Comparison of ENCODE assay signal across 15 cellular contexts in the genomic region with DNA sequence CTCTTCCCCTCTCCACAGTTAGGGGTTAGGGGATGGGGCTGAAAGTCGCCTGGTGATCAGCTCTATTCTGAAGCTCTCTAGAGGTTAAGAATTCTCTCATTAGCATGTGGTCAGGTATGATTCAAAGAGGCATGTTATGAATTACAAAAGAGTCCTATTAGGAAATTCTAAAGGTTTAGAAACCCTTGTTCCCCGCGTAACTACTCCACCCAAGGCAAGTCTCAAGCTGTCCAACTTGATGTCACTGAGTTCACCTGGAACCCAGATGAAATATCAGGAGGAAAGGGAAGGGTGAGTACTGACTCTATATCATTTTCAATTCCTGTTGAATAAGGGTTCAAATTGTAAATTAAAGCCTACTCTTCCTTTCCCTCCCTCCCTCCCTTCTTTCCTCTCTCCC. TPM values are rescaled to one million over a fixed set of nuclear protein-coding genes. Genes with fewer than 3 reads are reported as not detected.
A peak's percentile ranks its signal among the peaks of the same experiment; 100 is the strongest.
DNase-seq lines count a peak whose midpoint lies in the region; ATAC-seq and TF ChIP-seq lines count a peak whose summit lies in the region.
"Had no signal": no experiment of that assay in that cellular context is flagged by ENCODE, and none has a peak within 500 bp of the region (broad histone marks: within the 10 kb centered on the region; RNA-seq: fewer than 3 reads in every experiment).

No MANE protein-coding gene starts in this region.

- DNase-seq in NOMO-1 (lab: John Stamatoyannopoulos, UW; ENCODE audit: unreplicated experiment in 2 of 2) (peak; percentile 13 to 40), NOMO-1 treated with dmso at 0.1 percent for 144 hours (lab: John Stamatoyannopoulos, UW; ENCODE audit: unreplicated experiment) (no peak), amniotic epithelial cell (ENCODE audit: low read depth) (peak; percentile 18), esophagus squamous epithelium (lab: John Stamatoyannopoulos, UW) (no peak), upper lobe of right lung (no peak), NCI-H524 (lab: John Stamatoyannopoulos, UW) (no peak), NCI-H1436 treated with DMSO at 0.1 percent for 48 hours (lab: John Stamatoyannopoulos, UW) (no peak)
- DNase-seq: GF-D8, MM.1S, NCI-H1105, NCI-H2029 treated with DMSO at 0.1 percent for 48 hours, NCI-H2171 treated with DMSO at 0.1 percent for 48 hours, NCI-H526 had no signal

- TF ChIP-seq CTCF in esophagus squamous epithelium (IDR thresholded peaks at IDR 0.05) (no peak), upper lobe of right lung (IDR thresholded peaks at IDR 0.05) (no peak)

- no peak for TF ChIP-seq POLR2A in esophagus squamous epithelium (IDR thresholded peaks at IDR 0.05)

- intact Hi-C loops in esophagus squamous epithelium (cut with DNase I) (no loop called here), upper lobe of right lung (cut with DNase I) (no loop called here)

- H3K4me1 ChIP-seq in esophagus squamous epithelium (peaks cover 0 to 59% (median 12%) of the 10 kb centered on the region in 3 donors), upper lobe of right lung (no peaks in the 10 kb centered on the region)

- H3K36me3 ChIP-seq in esophagus squamous epithelium (no peaks in the 10 kb centered on the region), upper lobe of right lung (no peaks in the 10 kb centered on the region)

- H3K27me3 ChIP-seq in esophagus squamous epithelium (no peaks in the 10 kb centered on the region), upper lobe of right lung (no peaks in the 10 kb centered on the region)

- H3K9me3 ChIP-seq in esophagus squamous epithelium: no peaks in the 10 kb centered on the region
- no peaks in the 10 kb centered on the region for H3K9me3 ChIP-seq in upper lobe of right lung

- H3K27ac ChIP-seq in esophagus squamous epithelium (peak overlapping the region; percentile 23 to 86 (median 72)), upper lobe of right lung (no peak overlapping the region)

- ATAC-seq in upper lobe of right lung (peak; percentile 74), HG02642 (IDR thresholded peaks at IDR 0.05; ENCODE audit: poor library complexity, unreplicated experiment) (no peak)
- ATAC-seq: SK-N-SH treated with all-trans-retinoic acid at 6 μM for 48 hours had no signal

- 19 to 71% methylated on average over 2 to 3 of the region's 3 CpGs for WGBS in esophagus squamous epithelium, 2 donors

- no peak overlapping the region for H3K4me3 ChIP-seq in esophagus squamous epithelium
- H3K4me3 ChIP-seq in upper lobe of right lung: no peak overlapping the region

RNA-seq across cellular contexts. Expression of gene RNF145, which starts 18.1 kb away (rescaled TPM):
- 10 to 100 TPM; 49.7 to 82.3 (median 72.3) TPM for total RNA-seq in esophagus squamous epithelium
- total RNA-seq in upper lobe of right lung: 220 TPM

RNA-seq across cellular contexts. Expression of gene UBLCP1, which starts 35.6 kb away (rescaled TPM):
- total RNA-seq in esophagus squamous epithelium (10 to 100 TPM; 19.0 to 34.9 (median 24.6) TPM), upper lobe of right lung (25.0 TPM)

Comparison
In these comparisons a context has a peak if more than half of its experiments do, and no peak if none do; other contexts are left out.
1. DNase-seq: peak in NOMO-1 (2 of 2) and amniotic epithelial cell (single experiment); none in NOMO-1 treated with dmso at 0.1 percent for 144 hours (single experiment), esophagus squamous epithelium (single experiment), upper lobe of right lung (single experiment), NCI-H524 (0 of 2) and NCI-H1436 treated with DMSO at 0.1 percent for 48 hours (single experiment).